Comparison of ENCODE assay signal across 17 cellular contexts in the genomic region with DNA sequence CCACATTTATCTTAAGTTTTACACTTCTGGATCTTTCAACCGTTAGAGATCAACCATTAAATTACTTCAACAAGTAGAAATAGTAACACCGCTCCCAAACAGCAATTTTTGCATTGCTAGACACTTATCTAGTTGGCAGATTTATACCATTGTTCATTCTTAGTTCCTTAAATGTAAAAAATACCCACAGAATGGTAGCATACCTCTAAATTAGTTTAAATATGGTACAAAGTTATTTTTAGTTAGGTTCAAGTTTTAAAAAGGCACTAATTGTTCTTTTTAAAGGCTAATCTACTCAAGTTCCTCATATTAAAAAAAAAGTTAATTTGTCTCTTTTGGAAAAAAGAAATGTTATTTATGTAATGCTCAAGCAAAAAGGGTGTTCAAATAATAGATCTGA. TPM values are rescaled to one million over a fixed set of nuclear protein-coding genes. Genes with fewer than 3 reads are reported as not detected.
A peak's percentile ranks its signal among the peaks of the same experiment; 100 is the strongest.
DNase-seq lines count a peak whose midpoint lies in the region; ATAC-seq and TF ChIP-seq lines count a peak whose summit lies in the region.
"Had no signal": no experiment of that assay in that cellular context is flagged by ENCODE, and none has a peak within 500 bp of the region (broad histone marks: within the 10 kb centered on the region; RNA-seq: fewer than 3 reads in every experiment).

No MANE protein-coding gene starts in this region.

- no peak overlapping the region for H3K27ac ChIP-seq in MM.1S (ENCODE audit: low read length)
- H3K27ac ChIP-seq in coronary artery: peak overlapping the region; percentile 20 to 64
- peak overlapping the region; percentile 22 for H3K27ac ChIP-seq in rectal smooth muscle tissue (ENCODE audit: low read depth, low read length)
- H3K27ac ChIP-seq: HL-60 had no signal

- no peak for DNase-seq in Calu3
- no peak for DNase-seq in MM.1S
- no peak for DNase-seq in coronary artery (ENCODE audit: low spot score)
- DNase-seq in GM19238 (ENCODE audit: insufficient read length, low spot score): no peak
- DNase-seq in posterior vena cava (ENCODE audit: low spot score): no peak
- no peak for DNase-seq in stimulated activated effector memory CD8-positive, alpha-beta T cell treated with anti-CD3 and anti-CD28 coated beads, Interleukin-12 subunit alpha, Interleukin-12 subunit beta, amount 100 ng/mL, for 72 hours (ENCODE audit: low spot score in 2 of 2)
- DNase-seq in SK-N-DZ (ENCODE audit: low spot score): no peak
- DNase-seq: hippocampal formation; kidney; NCI-H774; stimulated activated CD4-positive, alpha-beta T cell treated with anti-CD3 and anti-CD28 coated beads, Interleukin-1b, Interleukin-23, amount 100 ng/mL, for 48 hours had no signal

- no TSS peak for BruUV-seq in Calu3 (replicated peaks; lab: Mats Ljungman, UMichigan)

- no peak for TF ChIP-seq CTCF in Calu3 (IDR thresholded peaks at IDR 0.05; ENCODE audit: unreplicated experiment)
- no peak for TF ChIP-seq CTCF in MM.1S (IDR thresholded peaks at IDR 0.05; ENCODE audit: low read length)
- TF ChIP-seq CTCF in coronary artery (IDR thresholded peaks at IDR 0.05): no peak

- no peaks in the 10 kb centered on the region for H3K27me3 Mint-ChIP-seq in Calu3 (ENCODE audit: unreplicated experiment)
- H3K27me3 Mint-ChIP-seq: brain had no signal

- H3K4me2 ChIP-seq in MM.1S (ENCODE audit: low read depth, low read length): peak overlapping the region; percentile 2; the same call in 1 of the 2 replicates

- no peak overlapping the region for H3K4me3 Mint-ChIP-seq in Calu3 (ENCODE audit: low read depth, unreplicated experiment)
- H3K4me3 Mint-ChIP-seq in stimulated activated effector memory CD8-positive, alpha-beta T cell treated with anti-CD3 and anti-CD28 coated beads, Interleukin-12 subunit alpha, Interleukin-12 subunit beta, amount 100 ng/mL, for 72 hours: no peak overlapping the region
- H3K4me3 Mint-ChIP-seq: neural crest cell had no signal

- H3K9ac ChIP-seq in MM.1S (ENCODE audit: low read length): no peak overlapping the region
- no peak overlapping the region for H3K9ac ChIP-seq in rectal smooth muscle tissue (ENCODE audit: low read length)

- H3K27ac Mint-ChIP-seq in Calu3 (ENCODE audit: unreplicated experiment): peak overlapping the region; percentile 4
- H3K27ac Mint-ChIP-seq in stimulated activated effector memory CD8-positive, alpha-beta T cell treated with anti-CD3 and anti-CD28 coated beads, Interleukin-12 subunit alpha, Interleukin-12 subunit beta, amount 100 ng/mL, for 72 hours: no peak overlapping the region
- H3K27ac Mint-ChIP-seq: activated naive CD4-positive, alpha-beta T cell treated with anti-CD3 and anti-CD28 coated beads, Interleukin-2, amount 50 U/mL, for 72 hours had no signal

- peaks cover 5% of the 10 kb centered on the region for H3K36me3 Mint-ChIP-seq in Calu3 (ENCODE audit: insufficient read depth, unreplicated experiment)
- H3K36me3 Mint-ChIP-seq in stimulated activated effector memory CD8-positive, alpha-beta T cell treated with anti-CD3 and anti-CD28 coated beads, Interleukin-12 subunit alpha, Interleukin-12 subunit beta, amount 100 ng/mL, for 72 hours: peaks cover 41% of the 10 kb centered on the region

- H3F3A ChIP-seq in MM.1S (ENCODE audit: insufficient read depth, low read length): no peaks in the 10 kb centered on the region

- no peaks in the 10 kb centered on the region for H3K9me3 Mint-ChIP-seq in Calu3 (ENCODE audit: low read depth, unreplicated experiment)
- no peaks in the 10 kb centered on the region for H3K9me3 Mint-ChIP-seq in stimulated activated effector memory CD8-positive, alpha-beta T cell treated with anti-CD3 and anti-CD28 coated beads, Interleukin-12 subunit alpha, Interleukin-12 subunit beta, amount 100 ng/mL, for 72 hours
- H3K9me3 Mint-ChIP-seq: activated naive CD4-positive, alpha-beta T cell treated with anti-CD3 and anti-CD28 coated beads, Interleukin-2, amount 50 U/mL, for 72 hours; brain; neural crest cell had no signal

- H3K4me1 ChIP-seq in MM.1S (ENCODE audit: low read length): peaks cover 6% of the 10 kb centered on the region; the same call in 1 of the 2 replicates
- peaks cover 27% of the 10 kb centered on the region for H3K4me1 ChIP-seq in rectal smooth muscle tissue (ENCODE audit: control insufficient read depth, insufficient read depth, low read length)

- peaks cover 75% of the 10 kb centered on the region for H3K79me2 ChIP-seq in MM.1S (ENCODE audit: low read length)

- peaks cover 4% of the 10 kb centered on the region for H4K20me1 ChIP-seq in MM.1S (ENCODE audit: insufficient read depth, low read length)

- no peaks in the 10 kb centered on the region for H3K27me3 ChIP-seq in MM.1S (replicated peaks; ENCODE audit: insufficient read depth, low read length)
- no peaks in the 10 kb centered on the region for H3K27me3 ChIP-seq in rectal smooth muscle tissue (ENCODE audit: control insufficient read depth, insufficient read depth, low read length)

- CTCF ChIA-PET in Calu3 (lab: Charles Lee): interaction anchor here (0.9 to 1.7 kb wide), 2 partner anchors 33 to 52 kb away, joined by 3 to 6 read pairs; a partner anchor contains a TSS

- intact Hi-C loops in Calu3 (cut with micrococcal nuclease; ENCODE audit: unreplicated experiment): loop anchor here (5.0 kb wide), 2 partner anchors 32 to 53 kb away; a partner anchor contains a TSS
- intact Hi-C loops in posterior vena cava (cut with DNase I): no loop called here

- no peaks in the 10 kb centered on the region for H3K9me2 ChIP-seq in MM.1S (replicated peaks; ENCODE audit: insufficient read depth, low read length)

- H3K4me3 ChIP-seq in MM.1S (ENCODE audit: low read length) (no peak overlapping the region), coronary artery (no peak overlapping the region), rectal smooth muscle tissue (ENCODE audit: low read length) (no peak overlapping the region)
- H3K4me3 ChIP-seq: K562 had no signal

- no peaks in the 10 kb centered on the region for H3K9me3 ChIP-seq in MM.1S (replicated peaks; ENCODE audit: insufficient read depth, low read length)

- H2AFZ ChIP-seq in MM.1S (ENCODE audit: low read length): no peak overlapping the region

- no peaks in the 10 kb centered on the region for H3K36me3 ChIP-seq in MM.1S (replicated peaks; ENCODE audit: insufficient read depth, low read length)
- no peaks in the 10 kb centered on the region for H3K36me3 ChIP-seq in rectal smooth muscle tissue (ENCODE audit: control insufficient read depth, insufficient read depth, low read length)

- peaks cover 61% of the 10 kb centered on the region for H3K4me1 Mint-ChIP-seq in Calu3 (ENCODE audit: low read depth, unreplicated experiment)
- peaks cover 28% of the 10 kb centered on the region for H3K4me1 Mint-ChIP-seq in stimulated activated effector memory CD8-positive, alpha-beta T cell treated with anti-CD3 and anti-CD28 coated beads, Interleukin-12 subunit alpha, Interleukin-12 subunit beta, amount 100 ng/mL, for 72 hours

- no peak for ATAC-seq in stimulated activated effector memory CD8-positive, alpha-beta T cell treated with anti-CD3 and anti-CD28 coated beads, Interleukin-12 subunit alpha, Interleukin-12 subunit beta, amount 100 ng/mL, for 72 hours
- ATAC-seq: activated naive CD4-positive, alpha-beta T cell treated with anti-CD3 and anti-CD28 coated beads, Interleukin-2, amount 50 U/mL, for 72 hours had no signal

RNA-seq across cellular contexts. Expression of a gene that starts 8.1 kb away (rescaled TPM):
- total RNA-seq in Calu3 (2022): 67.5 and 71.9 TPM in 2 replicates
- total RNA-seq in posterior vena cava: 10 to 100 TPM; 38.2 to 46.2 TPM
- 95.2 and 109 TPM in 2 replicates for polyA plus RNA-seq in SK-N-DZ (2014; cell fraction: cytosol; rRNA removed)
- polyA plus RNA-seq in SK-N-DZ (2014; cell fraction: nucleus; rRNA removed): 47.4 and 63.7 TPM in 2 replicates

RNA-seq across cellular contexts. Expression of a gene that starts 51.6 kb away (rescaled TPM):
- total RNA-seq in Calu3 (2022) (6.4 and 7.2 TPM in 2 replicates), posterior vena cava (1 to 10 TPM; 6.9 to 9.5 TPM)
- 1.8 and 2.7 TPM in 2 replicates for polyA plus RNA-seq in SK-N-DZ (2014; cell fraction: cytosol; rRNA removed)
- polyA plus RNA-seq in SK-N-DZ (2014; cell fraction: nucleus; rRNA removed): 1.5 and 1.6 TPM in 2 replicates
